8 cellular contexts compared by ENCODE assay signal in the genomic region with DNA sequence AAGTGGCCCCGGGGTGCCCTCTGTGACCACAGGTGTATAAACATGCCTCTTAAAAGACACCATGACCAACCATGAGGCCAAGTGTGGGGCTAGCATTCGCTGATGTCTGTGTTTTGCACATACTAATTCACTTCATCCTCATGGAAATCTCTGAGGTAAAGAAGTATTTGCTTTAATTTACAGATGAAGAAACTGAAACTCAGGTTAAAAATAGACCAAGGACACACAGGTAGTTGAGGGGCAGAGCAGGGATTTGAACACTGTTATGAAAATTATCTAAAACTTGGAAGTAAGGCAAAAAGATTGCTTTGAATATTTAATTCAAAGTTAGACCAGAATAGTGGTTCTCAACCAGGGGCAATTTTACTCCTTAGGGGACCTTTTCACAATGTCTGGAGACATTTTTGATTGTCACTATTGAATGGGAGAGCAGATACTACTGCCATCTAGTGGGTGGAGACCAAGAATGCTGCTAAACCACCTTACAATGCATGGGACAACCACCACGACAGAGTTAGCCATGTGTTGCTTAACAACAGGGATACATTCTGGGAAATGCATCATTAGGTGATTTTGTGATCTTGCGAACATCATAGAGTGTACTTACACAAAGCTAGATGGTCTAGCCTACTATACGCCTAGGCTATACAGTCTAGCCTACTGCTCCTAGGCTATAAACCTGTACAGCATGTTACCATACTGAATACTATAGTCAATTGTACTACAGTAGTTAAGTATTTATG. TPM values are rescaled to one million over a fixed set of nuclear protein-coding genes. Genes with fewer than 3 reads are reported as not detected.
DNase-seq lines count a peak whose midpoint lies in the region; ATAC-seq and TF ChIP-seq lines count a peak whose summit lies in the region.

No MANE protein-coding gene starts in this region.

- H3K23ac ChIP-seq in trophoblast cell (ENCODE audit: low read length): no peak overlapping the region

- WGBS in trophoblast cell (ENCODE audit: extremely low coverage, insufficient coverage, insufficient read length): no CpG with 5 or more reads among the region's 5 CpGs

- no peak overlapping the region for H3K14ac ChIP-seq in trophoblast cell (ENCODE audit: low read length)

- H3K4me2 ChIP-seq in trophoblast cell (ENCODE audit: low read length): no peak overlapping the region

- H2BK5ac ChIP-seq in trophoblast cell (ENCODE audit: low read depth, low read length, poor library complexity): no peak overlapping the region

- peak; percentile 79 for TF ChIP-seq CTCF in foreskin fibroblast (IDR thresholded peaks at IDR 0.05; ENCODE audit: low read depth, low read length)

- H3K79me1 ChIP-seq in trophoblast cell (ENCODE audit: low read length): no peaks in the 10 kb centered on the region

- H4K91ac ChIP-seq in trophoblast cell (ENCODE audit: low read depth, low read length): no peak overlapping the region

- ATAC-seq in GM18907 (IDR thresholded peaks at IDR 0.05; ENCODE audit: unreplicated experiment) (peak; percentile 86), HG03139 (IDR thresholded peaks at IDR 0.05; ENCODE audit: unreplicated experiment) (peak; percentile 71), HG03025 (IDR thresholded peaks at IDR 0.05; ENCODE audit: low FRiP score, unreplicated experiment) (no peak)

- no peaks in the 10 kb centered on the region for H3K27me3 ChIP-seq in trophoblast cell (ENCODE audit: insufficient read depth, low read length)

- no peak overlapping the region for H2BK120ac ChIP-seq in trophoblast cell (ENCODE audit: insufficient read depth, low read length, poor library complexity)

- H3K36me3 ChIP-seq in trophoblast cell (ENCODE audit: control insufficient read depth in 1 of 2, insufficient read depth in 2 of 2, low read length in 2 of 2): no peaks in the 10 kb centered on the region

- H2BK12ac ChIP-seq in trophoblast cell (ENCODE audit: low read length): no peak overlapping the region

- H2AFZ ChIP-seq in trophoblast cell (ENCODE audit: insufficient read depth, low read length, poor library complexity): no peak overlapping the region

- no peak overlapping the region for H4K12ac ChIP-seq in trophoblast cell (ENCODE audit: low read depth, low read length)

- no peak overlapping the region for H3K27ac ChIP-seq in trophoblast cell (ENCODE audit: low read depth, low read length)

- DNase-seq in COR-L47 (lab: John Stamatoyannopoulos, UW) (peak; percentile 44), NCI-H2196 treated with DMSO at 0.1 percent for 48 hours (lab: John Stamatoyannopoulos, UW; ENCODE audit: unreplicated experiment) (peak; percentile 49), foreskin fibroblast (peak; percentile 32 to 65), trophoblast cell (peak; percentile 55 to 76)
- DNase-seq in activated CD4-positive, alpha-beta T cell treated with anti-CD3 and anti-CD28 coated beads, Interleukin-2, amount 50 U/mL, for 48 hours: peak; percentile 25 to 36

- no peaks in the 10 kb centered on the region for H3K4me1 ChIP-seq in trophoblast cell (ENCODE audit: control insufficient read depth in 1 of 2, insufficient read depth in 2 of 2, low read length in 2 of 2)

- no peak overlapping the region for H3K18ac ChIP-seq in trophoblast cell (ENCODE audit: low read length)

- H4K8ac ChIP-seq in trophoblast cell (ENCODE audit: low read depth, low read length): no peak overlapping the region

- H3K9me3 ChIP-seq in trophoblast cell (ENCODE audit: insufficient read depth, low read depth, low read length): no peaks in the 10 kb centered on the region

- no peak overlapping the region for H3K4ac ChIP-seq in trophoblast cell (ENCODE audit: low read depth, low read length)

- H3K4me3 ChIP-seq in foreskin fibroblast (ENCODE audit: low read depth in 1 of 2, low read length in 2 of 2) (no peak overlapping the region), trophoblast cell (ENCODE audit: low read depth, low read length) (no peak overlapping the region)

- no peak overlapping the region for H2AK5ac ChIP-seq in trophoblast cell (ENCODE audit: low read length)

- no peak overlapping the region for H3K9ac ChIP-seq in trophoblast cell (ENCODE audit: low read length)

- H3K79me2 ChIP-seq in trophoblast cell (ENCODE audit: control insufficient read depth, insufficient read depth, low read length, poor library complexity): no peaks in the 10 kb centered on the region

RNA-seq across cellular contexts. Expression of a gene that starts 8.0 kb away (rescaled TPM):
- polyA plus RNA-seq in trophoblast cell (2013): 10.1 and 11.3 TPM in 2 replicates

RNA-seq across cellular contexts. Expression of a gene that starts 13.6 kb away (rescaled TPM):
- polyA plus RNA-seq in trophoblast cell (2013): not detected in 2 replicates
